Comparison of ENCODE assay signal across 22 cellular contexts in the genomic region with DNA sequence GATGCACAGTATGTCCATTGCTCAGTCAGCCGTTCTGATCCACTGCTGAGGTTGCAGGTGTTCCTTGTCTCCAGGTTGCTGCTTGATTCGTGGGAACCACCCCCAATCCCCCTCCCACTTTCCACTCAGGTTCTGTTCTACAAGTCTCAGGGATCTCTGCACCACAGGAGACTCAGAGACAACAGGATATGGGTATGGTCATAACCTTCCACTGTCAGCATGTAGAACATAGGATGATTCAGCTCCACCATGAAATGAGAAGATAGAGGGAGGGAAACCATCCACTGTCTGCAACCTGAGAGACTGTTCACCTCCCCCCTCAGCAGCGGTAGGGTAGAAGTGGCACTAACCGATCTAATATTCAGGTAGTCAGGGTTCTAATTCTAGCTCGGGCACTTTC. TPM values are rescaled to one million over a fixed set of nuclear protein-coding genes. Genes with fewer than 3 reads are reported as not detected.
DNase-seq lines count a peak whose midpoint lies in the region; ATAC-seq and TF ChIP-seq lines count a peak whose summit lies in the region.
"Had no signal": no experiment of that assay in that cellular context is flagged by ENCODE, and none has a peak within 500 bp of the region (broad histone marks: within the 10 kb centered on the region; RNA-seq: fewer than 3 reads in every experiment).

No MANE protein-coding gene starts in this region.

- no peak overlapping the region for H3K4me3 ChIP-seq in SK-N-SH (ENCODE audit: low read depth in 2 of 2, low read length in 1 of 2)
- H3K4me3 ChIP-seq: BLaER1, ovary, uterus had no signal

- H3F3A ChIP-seq in SK-N-SH (replicated peaks; ENCODE audit: insufficient read depth): peaks cover 15% of the 10 kb centered on the region

- no peak overlapping the region; a peak in 1 of 4 replicates for H3K27ac ChIP-seq in SK-N-SH (ENCODE audit: low read depth in 2 of 2, low read length in 1 of 2)
- peak overlapping the region; percentile 60; the same call in 1 of the 2 replicates for H3K27ac ChIP-seq in RWPE1
- H3K27ac ChIP-seq: 22Rv1, BLaER1, ovary, uterus had no signal

- no peaks in the 10 kb centered on the region for H3K9me3 ChIP-seq in SK-N-SH
- H3K9me3 ChIP-seq: ovary, uterus had no signal

- no peak for TF ChIP-seq CTCF in SK-N-SH (IDR thresholded peaks at IDR 0.05)
- TF ChIP-seq CTCF in RWPE1 (conservative IDR thresholded peaks at IDR 0.05; ENCODE audit: low read depth): no peak

- no peaks in the 10 kb centered on the region for H3K9me2 ChIP-seq in SK-N-SH

- H4K20me1 ChIP-seq in SK-N-SH (ENCODE audit: insufficient read depth): no peaks in the 10 kb centered on the region
- H4K20me1 ChIP-seq: BLaER1 had no signal

- no peak for TF ChIP-seq RAD21 in SK-N-SH (IDR thresholded peaks at IDR 0.05; ENCODE audit: low read length)

- ATAC-seq in SK-N-SH treated with all-trans-retinoic acid at 6 μM for 48 hours (no peak), GM18858 (IDR thresholded peaks at IDR 0.05; ENCODE audit: unreplicated experiment) (no peak), HG03139 (IDR thresholded peaks at IDR 0.05; ENCODE audit: unreplicated experiment) (no peak), HG03460 (IDR thresholded peaks at IDR 0.05; ENCODE audit: unreplicated experiment) (no peak)
- ATAC-seq: right cardiac atrium had no signal

- peak overlapping the region; percentile 30; the same call in 1 of the 2 replicates for H2AFZ ChIP-seq in SK-N-SH (ENCODE audit: low read depth)

- peak overlapping the region; percentile 55; the same call in 1 of the 2 replicates for H3K4me2 ChIP-seq in SK-N-SH
- H3K4me2 ChIP-seq: BLaER1 had no signal

- TF ChIP-seq EP300 in SK-N-SH (IDR thresholded peaks at IDR 0.05; ENCODE audit: borderline replicate concordance in 1 of 2, low read depth in 1 of 2, low read length in 1 of 2): no peak

- no peaks in the 10 kb centered on the region for H3K36me3 ChIP-seq in SK-N-SH (replicated peaks in 1 of 2; ENCODE audit: control insufficient read depth in 1 of 2, insufficient read depth in 2 of 2, low read length in 1 of 2)
- H3K36me3 ChIP-seq: BLaER1, ovary, uterus had no signal

- no peak for DNase-seq in SK-N-SH
- peak; percentile 21 for DNase-seq in EL
- no peak for DNase-seq in RWPE1 (ENCODE audit: low spot score)
- peak; percentile 40 for DNase-seq in iris pigment epithelial cell (ENCODE audit: low read depth)
- DNase-seq: activated CD4-positive, alpha-beta T cell treated with anti-CD3 and anti-CD28 coated beads for 4 hours; amniotic stem cell; caudate nucleus; KG1; mesendoderm; naive B cell; NCI-H1694 treated with DMSO at 0.1 percent for 48 hours; NCI-H69; ovary; right cardiac atrium; Right ventricle myocardium superior; uterus had no signal

- CTCF ChIA-PET in SK-N-SH (lab: Yijun Ruan, JAX) (interaction anchor here (0.9 to 1.6 kb wide), 3 partner anchors 9 to 13 kb away, joined by 3 to 5 read pairs (median 3); no protein-coding TSS in a partner anchor), RWPE1 (lab: Yijun Ruan, JAX) (interaction anchor here (0.5 kb wide), 1 partner anchor 8 kb away, joined by 4 read pairs; no protein-coding TSS in a partner anchor)

- H3K27me3 ChIP-seq in SK-N-SH (ENCODE audit: insufficient read depth): no peaks in the 10 kb centered on the region
- H3K27me3 ChIP-seq: BLaER1, ovary, uterus had no signal

- peaks cover 9 to 42% of the 10 kb centered on the region in 2 experiments for H3K4me1 ChIP-seq in SK-N-SH (ENCODE audit: control insufficient read depth in 1 of 2, insufficient read depth in 2 of 2, low read depth in 1 of 2, low read length in 1 of 2)
- H3K4me1 ChIP-seq: uterus had no signal

- H3K79me2 ChIP-seq in SK-N-SH (ENCODE audit: insufficient read depth): no peaks in the 10 kb centered on the region

- no peak overlapping the region for H3K9ac ChIP-seq in SK-N-SH
- H3K9ac ChIP-seq: BLaER1 had no signal

- POLR2A ChIA-PET in SK-N-SH (lab: Yijun Ruan, JAX): no interaction called here
- POLR2A ChIA-PET in RWPE1 (lab: Yijun Ruan, JAX; ENCODE audit: low non-redundant PET): no interaction called here

- WGBS in SK-N-SH (ENCODE audit: low lambda C conversion rate): 66% methylated on average over 5 of the region's 5 CpGs

TF ChIP-seq in SK-N-SH, 30 proteins besides CTCF, POLR2A, EP300 and RAD21:
- TF ChIP-seq GABPA (IDR thresholded peaks at IDR 0.05; ENCODE audit: low read depth): no peak
- TF ChIP-seq JUND (IDR thresholded peaks at IDR 0.05): no peak
- no peak for TF ChIP-seq NRF1 (IDR thresholded peaks at IDR 0.05; ENCODE audit: low read depth, low read length)
- no peak for TF ChIP-seq FOXJ3 (CRISPR knock-in tag; IDR thresholded peaks at IDR 0.05)

TF ChIP-seq in SK-N-SH treated with all-trans-retinoic acid at 6 μM for 48 hours, 23 proteins besides CTCF, POLR2A, EP300 and RAD21:
- TF ChIP-seq SNAI2 (CRISPR knock-in tag; IDR thresholded peaks at IDR 0.05) (no peak), CSDC2 (CRISPR knock-in tag; IDR thresholded peaks at IDR 0.05) (no peak), ISL1 (CRISPR knock-in tag; IDR thresholded peaks at IDR 0.05) (no peak), ZFP3 (CRISPR knock-in tag; IDR thresholded peaks at IDR 0.05) (no peak), ZC3H10 (CRISPR knock-in tag; IDR thresholded peaks at IDR 0.05) (no peak), OSR1 (CRISPR knock-in tag; IDR thresholded peaks at IDR 0.05) (no peak), GLIS3 (CRISPR knock-in tag; IDR thresholded peaks at IDR 0.05) (no peak)
- TF ChIP-seq, protein P1, sequence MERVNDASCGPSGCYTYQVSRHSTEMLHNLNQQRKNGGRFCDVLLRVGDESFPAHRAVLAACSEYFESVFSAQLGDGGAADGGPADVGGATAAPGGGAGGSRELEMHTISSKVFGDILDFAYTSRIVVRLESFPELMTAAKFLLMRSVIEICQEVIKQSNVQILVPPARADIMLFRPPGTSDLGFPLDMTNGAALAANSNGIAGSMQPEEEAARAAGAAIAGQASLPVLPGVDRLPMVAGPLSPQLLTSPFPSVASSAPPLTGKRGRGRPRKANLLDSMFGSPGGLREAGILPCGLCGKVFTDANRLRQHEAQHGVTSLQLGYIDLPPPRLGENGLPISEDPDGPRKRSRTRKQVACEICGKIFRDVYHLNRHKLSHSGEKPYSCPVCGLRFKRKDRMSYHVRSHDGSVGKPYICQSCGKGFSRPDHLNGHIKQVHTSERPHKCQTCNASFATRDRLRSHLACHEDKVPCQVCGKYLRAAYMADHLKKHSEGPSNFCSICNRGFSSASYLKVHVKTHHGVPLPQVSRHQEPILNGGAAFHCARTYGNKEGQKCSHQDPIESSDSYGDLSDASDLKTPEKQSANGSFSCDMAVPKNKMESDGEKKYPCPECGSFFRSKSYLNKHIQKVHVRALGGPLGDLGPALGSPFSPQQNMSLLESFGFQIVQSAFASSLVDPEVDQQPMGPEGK (CRISPR knock-in tag; IDR thresholded peaks at IDR 0.05; ENCODE audit: borderline replicate concordance): no peak
- TF ChIP-seq, protein P2, sequence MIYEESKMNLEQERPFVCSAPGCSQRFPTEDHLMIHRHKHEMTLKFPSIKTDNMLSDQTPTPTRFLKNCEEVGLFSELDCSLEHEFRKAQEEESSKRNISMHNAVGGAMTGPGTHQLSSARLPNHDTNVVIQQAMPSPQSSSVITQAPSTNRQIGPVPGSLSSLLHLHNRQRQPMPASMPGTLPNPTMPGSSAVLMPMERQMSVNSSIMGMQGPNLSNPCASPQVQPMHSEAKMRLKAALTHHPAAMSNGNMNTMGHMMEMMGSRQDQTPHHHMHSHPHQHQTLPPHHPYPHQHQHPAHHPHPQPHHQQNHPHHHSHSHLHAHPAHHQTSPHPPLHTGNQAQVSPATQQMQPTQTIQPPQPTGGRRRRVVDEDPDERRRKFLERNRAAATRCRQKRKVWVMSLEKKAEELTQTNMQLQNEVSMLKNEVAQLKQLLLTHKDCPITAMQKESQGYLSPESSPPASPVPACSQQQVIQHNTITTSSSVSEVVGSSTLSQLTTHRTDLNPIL (CRISPR knock-in tag; IDR thresholded peaks at IDR 0.05; ENCODE audit: low read depth): no peak

RNA-seq across cellular contexts. Expression of a gene that starts 19.0 kb away (rescaled TPM):
- polyA plus RNA-seq in SK-N-SH (2012; rRNA removed): 7.5 and 12.8 TPM in 2 replicates
- polyA plus RNA-seq in SK-N-SH (2012; cell fraction: cytosol; rRNA removed): 4.9 and 5.2 TPM in 2 replicates
- 12.9 and 16.8 TPM in 2 replicates for polyA plus RNA-seq in SK-N-SH (2012; cell fraction: nucleus; rRNA removed)

Comparison
In these comparisons a context has a peak if more than half of its experiments do, and no peak if none do; other contexts are left out.
1. DNase-seq: peak in EL (single experiment) and iris pigment epithelial cell (single experiment); none in SK-N-SH (single experiment) and RWPE1 (single experiment).